1 cellular context compared by ENCODE assay signal in the genomic region with DNA sequence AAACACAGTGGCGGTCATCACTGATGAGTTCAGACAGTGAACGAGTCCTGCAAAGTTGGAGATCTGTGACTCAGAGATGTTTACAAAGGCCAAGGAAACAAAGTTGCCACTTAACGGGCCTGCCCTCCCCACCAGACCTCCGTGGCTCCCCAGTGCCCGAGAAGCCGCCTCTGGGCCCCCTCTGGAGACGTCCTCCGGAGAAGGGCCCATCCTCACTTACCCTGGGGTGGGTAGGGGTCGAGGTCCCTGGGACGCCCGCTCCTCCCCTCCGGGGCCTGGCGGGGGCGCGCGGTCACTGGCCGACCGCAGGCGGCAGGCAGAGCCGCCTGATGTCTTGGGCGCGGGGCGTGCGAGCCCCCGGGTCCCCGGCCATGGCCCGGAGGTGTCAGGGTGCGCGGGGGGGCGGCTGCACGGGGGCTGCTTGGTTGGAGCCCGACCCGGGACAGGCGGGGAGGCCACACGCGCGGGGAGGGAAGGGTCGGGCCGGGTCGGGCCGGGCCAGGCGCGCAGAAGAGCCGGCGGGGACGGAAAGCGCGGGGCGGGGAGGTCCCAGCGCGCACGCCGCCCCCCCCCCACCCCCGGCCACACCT.
TF ChIP-seq lines count a peak whose summit lies in the region.

No MANE protein-coding gene starts in this region.

TF ChIP-seq in HEK293, 187 proteins besides CTCF, POLR2A, EP300 and RAD21:
- TF ChIP-seq, protein P1, sequence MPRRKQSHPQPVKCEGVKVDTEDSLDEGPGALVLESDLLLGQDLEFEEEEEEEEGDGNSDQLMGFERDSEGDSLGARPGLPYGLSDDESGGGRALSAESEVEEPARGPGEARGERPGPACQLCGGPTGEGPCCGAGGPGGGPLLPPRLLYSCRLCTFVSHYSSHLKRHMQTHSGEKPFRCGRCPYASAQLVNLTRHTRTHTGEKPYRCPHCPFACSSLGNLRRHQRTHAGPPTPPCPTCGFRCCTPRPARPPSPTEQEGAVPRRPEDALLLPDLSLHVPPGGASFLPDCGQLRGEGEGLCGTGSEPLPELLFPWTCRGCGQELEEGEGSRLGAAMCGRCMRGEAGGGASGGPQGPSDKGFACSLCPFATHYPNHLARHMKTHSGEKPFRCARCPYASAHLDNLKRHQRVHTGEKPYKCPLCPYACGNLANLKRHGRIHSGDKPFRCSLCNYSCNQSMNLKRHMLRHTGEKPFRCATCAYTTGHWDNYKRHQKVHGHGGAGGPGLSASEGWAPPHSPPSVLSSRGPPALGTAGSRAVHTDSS (tag by site-specific recombination; IDR thresholded peaks at IDR 0.05): no peak
- TF ChIP-seq, protein P2, sequence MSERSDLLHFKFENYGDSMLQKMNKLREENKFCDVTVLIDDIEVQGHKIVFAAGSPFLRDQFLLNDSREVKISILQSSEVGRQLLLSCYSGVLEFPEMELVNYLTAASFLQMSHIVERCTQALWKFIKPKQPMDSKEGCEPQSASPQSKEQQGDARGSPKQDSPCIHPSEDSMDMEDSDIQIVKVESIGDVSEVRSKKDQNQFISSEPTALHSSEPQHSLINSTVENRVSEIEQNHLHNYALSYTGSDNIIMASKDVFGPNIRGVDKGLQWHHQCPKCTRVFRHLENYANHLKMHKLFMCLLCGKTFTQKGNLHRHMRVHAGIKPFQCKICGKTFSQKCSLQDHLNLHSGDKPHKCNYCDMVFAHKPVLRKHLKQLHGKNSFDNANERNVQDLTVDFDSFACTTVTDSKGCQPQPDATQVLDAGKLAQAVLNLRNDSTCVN (tag by site-specific recombination; optimal IDR thresholded peaks at IDR 0.05): peak; percentile 48
- TF ChIP-seq ZNF341 (tag by site-specific recombination; IDR thresholded peaks at IDR 0.05; ENCODE audit: low read depth) (no peak), OVOL3 (tag by site-specific recombination; IDR thresholded peaks at IDR 0.05) (no peak), ZNF335 (tag by site-specific recombination; conservative IDR thresholded peaks at IDR 0.05) (peak; percentile 48), ZNF558 (tag by site-specific recombination; IDR thresholded peaks at IDR 0.05) (no peak), ZNF548 (tag by site-specific recombination; IDR thresholded peaks at IDR 0.05) (no peak), GLIS1 (tag by site-specific recombination; IDR thresholded peaks at IDR 0.05) (peak; percentile 53), ZBTB20 (tag by site-specific recombination; IDR thresholded peaks at IDR 0.05) (peak; percentile 22; the same call in 1 of the 2 replicates), ZNF660 (tag by site-specific recombination; IDR thresholded peaks at IDR 0.05) (0 out of 2 replicates have a peak, but pooled peaks have one; percentile 21), ZNF561 (tag by site-specific recombination; IDR thresholded peaks at IDR 0.05; ENCODE audit: borderline replicate concordance) (peak; percentile 45; the same call in 1 of the 2 replicates), ZBTB48 (tag by site-specific recombination; IDR thresholded peaks at IDR 0.05) (no peak), ZNF433 (tag by site-specific recombination; IDR thresholded peaks at IDR 0.05; ENCODE audit: low read depth) (no peak), KLF7 (tag by site-specific recombination; IDR thresholded peaks at IDR 0.05; ENCODE audit: borderline replicate concordance) (no peak), ZSCAN30 (tag by site-specific recombination; IDR thresholded peaks at IDR 0.05) (0 out of 2 replicates have a peak, but pooled peaks have one; percentile 22), ZNF16 (tag by site-specific recombination; IDR thresholded peaks at IDR 0.05; ENCODE audit: low read depth) (peak; percentile 97), GLI2 (tag by site-specific recombination; IDR thresholded peaks at IDR 0.05; ENCODE audit: borderline replicate concordance, low read depth) (no peak), ZNF133 (tag by site-specific recombination; IDR thresholded peaks at IDR 0.05) (no peak), FEZF1 (tag by site-specific recombination; IDR thresholded peaks at IDR 0.05) (no peak), ZIC2 (tag by site-specific recombination; IDR thresholded peaks at IDR 0.05) (peak; percentile 56), SALL2 (tag by site-specific recombination; IDR thresholded peaks at IDR 0.05; ENCODE audit: borderline replicate concordance) (no peak), GLIS2 (tag by site-specific recombination; IDR thresholded peaks at IDR 0.05) (peak; percentile 54)
- TF ChIP-seq, protein P3, sequence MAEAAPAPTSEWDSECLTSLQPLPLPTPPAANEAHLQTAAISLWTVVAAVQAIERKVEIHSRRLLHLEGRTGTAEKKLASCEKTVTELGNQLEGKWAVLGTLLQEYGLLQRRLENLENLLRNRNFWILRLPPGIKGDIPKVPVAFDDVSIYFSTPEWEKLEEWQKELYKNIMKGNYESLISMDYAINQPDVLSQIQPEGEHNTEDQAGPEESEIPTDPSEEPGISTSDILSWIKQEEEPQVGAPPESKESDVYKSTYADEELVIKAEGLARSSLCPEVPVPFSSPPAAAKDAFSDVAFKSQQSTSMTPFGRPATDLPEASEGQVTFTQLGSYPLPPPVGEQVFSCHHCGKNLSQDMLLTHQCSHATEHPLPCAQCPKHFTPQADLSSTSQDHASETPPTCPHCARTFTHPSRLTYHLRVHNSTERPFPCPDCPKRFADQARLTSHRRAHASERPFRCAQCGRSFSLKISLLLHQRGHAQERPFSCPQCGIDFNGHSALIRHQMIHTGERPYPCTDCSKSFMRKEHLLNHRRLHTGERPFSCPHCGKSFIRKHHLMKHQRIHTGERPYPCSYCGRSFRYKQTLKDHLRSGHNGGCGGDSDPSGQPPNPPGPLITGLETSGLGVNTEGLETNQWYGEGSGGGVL (tag by site-specific recombination; IDR thresholded peaks at IDR 0.05): peak; percentile 9; the same call in 1 of the 2 replicates
- TF ChIP-seq, protein P4, sequence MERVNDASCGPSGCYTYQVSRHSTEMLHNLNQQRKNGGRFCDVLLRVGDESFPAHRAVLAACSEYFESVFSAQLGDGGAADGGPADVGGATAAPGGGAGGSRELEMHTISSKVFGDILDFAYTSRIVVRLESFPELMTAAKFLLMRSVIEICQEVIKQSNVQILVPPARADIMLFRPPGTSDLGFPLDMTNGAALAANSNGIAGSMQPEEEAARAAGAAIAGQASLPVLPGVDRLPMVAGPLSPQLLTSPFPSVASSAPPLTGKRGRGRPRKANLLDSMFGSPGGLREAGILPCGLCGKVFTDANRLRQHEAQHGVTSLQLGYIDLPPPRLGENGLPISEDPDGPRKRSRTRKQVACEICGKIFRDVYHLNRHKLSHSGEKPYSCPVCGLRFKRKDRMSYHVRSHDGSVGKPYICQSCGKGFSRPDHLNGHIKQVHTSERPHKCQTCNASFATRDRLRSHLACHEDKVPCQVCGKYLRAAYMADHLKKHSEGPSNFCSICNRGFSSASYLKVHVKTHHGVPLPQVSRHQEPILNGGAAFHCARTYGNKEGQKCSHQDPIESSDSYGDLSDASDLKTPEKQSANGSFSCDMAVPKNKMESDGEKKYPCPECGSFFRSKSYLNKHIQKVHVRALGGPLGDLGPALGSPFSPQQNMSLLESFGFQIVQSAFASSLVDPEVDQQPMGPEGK (tag by site-specific recombination; IDR thresholded peaks at IDR 0.05): peak; percentile 62
- TF ChIP-seq, protein P5, sequence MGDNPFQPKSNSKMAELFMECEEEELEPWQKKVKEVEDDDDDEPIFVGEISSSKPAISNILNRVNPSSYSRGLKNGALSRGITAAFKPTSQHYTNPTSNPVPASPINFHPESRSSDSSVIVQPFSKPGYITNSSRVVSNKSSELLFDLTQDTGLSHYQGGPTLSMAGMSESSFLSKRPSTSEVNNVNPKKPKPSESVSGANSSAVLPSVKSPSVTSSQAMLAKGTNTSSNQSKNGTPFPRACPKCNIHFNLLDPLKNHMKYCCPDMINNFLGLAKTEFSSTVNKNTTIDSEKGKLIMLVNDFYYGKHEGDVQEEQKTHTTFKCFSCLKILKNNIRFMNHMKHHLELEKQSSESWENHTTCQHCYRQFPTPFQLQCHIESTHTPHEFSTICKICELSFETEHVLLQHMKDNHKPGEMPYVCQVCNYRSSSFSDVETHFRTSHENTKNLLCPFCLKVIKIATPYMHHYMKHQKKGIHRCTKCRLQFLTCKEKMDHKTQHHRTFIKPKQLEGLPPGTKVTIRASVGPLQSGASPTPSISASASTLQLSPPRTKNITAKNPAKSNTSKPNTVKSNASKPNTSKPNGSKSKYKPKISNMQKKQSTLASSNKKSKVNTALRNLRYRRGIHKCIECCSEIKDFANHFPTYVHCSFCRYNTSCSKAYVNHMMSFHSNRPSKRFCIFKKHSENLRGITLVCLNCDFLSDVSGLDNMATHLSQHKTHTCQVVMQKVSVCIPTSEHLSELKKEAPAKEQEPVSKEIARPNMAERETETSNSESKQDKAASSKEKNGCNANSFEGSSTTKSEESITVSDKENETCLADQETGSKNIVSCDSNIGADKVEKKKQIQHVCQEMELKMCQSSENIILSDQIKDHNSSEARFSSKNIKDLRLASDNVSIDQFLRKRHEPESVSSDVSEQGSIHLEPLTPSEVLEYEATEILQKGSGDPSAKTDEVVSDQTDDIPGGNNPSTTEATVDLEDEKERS (tag by site-specific recombination; IDR thresholded peaks at IDR 0.05): no peak
- TF ChIP-seq, protein P6, sequence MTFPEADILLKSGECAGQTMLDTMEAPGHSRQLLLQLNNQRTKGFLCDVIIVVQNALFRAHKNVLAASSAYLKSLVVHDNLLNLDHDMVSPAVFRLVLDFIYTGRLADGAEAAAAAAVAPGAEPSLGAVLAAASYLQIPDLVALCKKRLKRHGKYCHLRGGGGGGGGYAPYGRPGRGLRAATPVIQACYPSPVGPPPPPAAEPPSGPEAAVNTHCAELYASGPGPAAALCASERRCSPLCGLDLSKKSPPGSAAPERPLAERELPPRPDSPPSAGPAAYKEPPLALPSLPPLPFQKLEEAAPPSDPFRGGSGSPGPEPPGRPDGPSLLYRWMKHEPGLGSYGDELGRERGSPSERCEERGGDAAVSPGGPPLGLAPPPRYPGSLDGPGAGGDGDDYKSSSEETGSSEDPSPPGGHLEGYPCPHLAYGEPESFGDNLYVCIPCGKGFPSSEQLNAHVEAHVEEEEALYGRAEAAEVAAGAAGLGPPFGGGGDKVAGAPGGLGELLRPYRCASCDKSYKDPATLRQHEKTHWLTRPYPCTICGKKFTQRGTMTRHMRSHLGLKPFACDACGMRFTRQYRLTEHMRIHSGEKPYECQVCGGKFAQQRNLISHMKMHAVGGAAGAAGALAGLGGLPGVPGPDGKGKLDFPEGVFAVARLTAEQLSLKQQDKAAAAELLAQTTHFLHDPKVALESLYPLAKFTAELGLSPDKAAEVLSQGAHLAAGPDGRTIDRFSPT (tag by site-specific recombination; IDR thresholded peaks at IDR 0.05): peak; percentile 39; the same call in 1 of the 2 replicates
- TF ChIP-seq, protein P7, sequence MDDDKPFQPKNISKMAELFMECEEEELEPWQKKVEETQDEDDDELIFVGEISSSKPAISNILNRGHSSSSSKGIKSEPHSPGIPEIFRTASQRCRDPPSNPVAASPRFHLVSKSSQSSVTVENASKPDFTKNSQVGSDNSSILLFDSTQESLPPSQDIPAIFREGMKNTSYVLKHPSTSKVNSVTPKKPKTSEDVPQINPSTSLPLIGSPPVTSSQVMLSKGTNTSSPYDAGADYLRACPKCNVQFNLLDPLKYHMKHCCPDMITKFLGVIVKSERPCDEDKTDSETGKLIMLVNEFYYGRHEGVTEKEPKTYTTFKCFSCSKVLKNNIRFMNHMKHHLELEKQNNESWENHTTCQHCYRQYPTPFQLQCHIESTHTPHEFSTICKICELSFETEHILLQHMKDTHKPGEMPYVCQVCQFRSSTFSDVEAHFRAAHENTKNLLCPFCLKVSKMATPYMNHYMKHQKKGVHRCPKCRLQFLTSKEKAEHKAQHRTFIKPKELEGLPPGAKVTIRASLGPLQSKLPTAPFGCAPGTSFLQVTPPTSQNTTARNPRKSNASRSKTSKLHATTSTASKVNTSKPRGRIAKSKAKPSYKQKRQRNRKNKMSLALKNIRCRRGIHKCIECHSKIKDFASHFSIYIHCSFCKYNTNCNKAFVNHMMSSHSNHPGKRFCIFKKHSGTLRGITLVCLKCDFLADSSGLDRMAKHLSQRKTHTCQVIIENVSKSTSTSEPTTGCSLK (tag by site-specific recombination; IDR thresholded peaks at IDR 0.05): no peak
- TF ChIP-seq, protein P8, sequence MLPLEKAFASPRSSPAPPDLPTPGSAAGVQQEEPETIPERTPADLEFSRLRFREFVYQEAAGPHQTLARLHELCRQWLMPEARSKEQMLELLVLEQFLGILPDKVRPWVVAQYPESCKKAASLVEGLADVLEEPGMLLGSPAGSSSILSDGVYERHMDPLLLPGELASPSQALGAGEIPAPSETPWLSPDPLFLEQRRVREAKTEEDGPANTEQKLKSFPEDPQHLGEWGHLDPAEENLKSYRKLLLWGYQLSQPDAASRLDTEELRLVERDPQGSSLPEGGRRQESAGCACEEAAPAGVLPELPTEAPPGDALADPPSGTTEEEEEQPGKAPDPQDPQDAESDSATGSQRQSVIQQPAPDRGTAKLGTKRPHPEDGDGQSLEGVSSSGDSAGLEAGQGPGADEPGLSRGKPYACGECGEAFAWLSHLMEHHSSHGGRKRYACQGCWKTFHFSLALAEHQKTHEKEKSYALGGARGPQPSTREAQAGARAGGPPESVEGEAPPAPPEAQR (tag by site-specific recombination; IDR thresholded peaks at IDR 0.05): no peak
- TF ChIP-seq, protein P9, sequence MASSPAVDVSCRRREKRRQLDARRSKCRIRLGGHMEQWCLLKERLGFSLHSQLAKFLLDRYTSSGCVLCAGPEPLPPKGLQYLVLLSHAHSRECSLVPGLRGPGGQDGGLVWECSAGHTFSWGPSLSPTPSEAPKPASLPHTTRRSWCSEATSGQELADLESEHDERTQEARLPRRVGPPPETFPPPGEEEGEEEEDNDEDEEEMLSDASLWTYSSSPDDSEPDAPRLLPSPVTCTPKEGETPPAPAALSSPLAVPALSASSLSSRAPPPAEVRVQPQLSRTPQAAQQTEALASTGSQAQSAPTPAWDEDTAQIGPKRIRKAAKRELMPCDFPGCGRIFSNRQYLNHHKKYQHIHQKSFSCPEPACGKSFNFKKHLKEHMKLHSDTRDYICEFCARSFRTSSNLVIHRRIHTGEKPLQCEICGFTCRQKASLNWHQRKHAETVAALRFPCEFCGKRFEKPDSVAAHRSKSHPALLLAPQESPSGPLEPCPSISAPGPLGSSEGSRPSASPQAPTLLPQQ (tag by site-specific recombination; IDR thresholded peaks at IDR 0.05): peak; percentile 43
